ENCODE assay signal across 9 cellular contexts in the genomic region with DNA sequence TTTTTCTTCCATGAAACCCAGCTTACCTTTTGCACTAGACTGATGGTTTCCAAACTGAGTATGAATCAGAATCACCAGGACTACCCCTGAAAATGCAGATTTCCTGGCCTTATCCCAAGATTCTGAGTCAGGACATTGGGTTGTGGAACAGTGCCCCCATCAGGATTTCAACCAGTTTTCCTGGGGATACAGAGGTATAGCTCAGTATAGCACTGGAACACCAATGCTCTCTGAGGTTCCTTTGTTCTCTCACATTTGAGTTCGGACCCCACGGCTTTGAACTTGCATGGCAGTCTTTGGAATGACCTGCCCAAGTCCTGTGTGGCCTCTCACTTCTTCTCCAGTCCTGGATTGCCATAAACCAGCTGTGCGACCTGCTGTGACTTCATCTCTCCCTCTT. TPM values are rescaled to one million over a fixed set of nuclear protein-coding genes. Genes with fewer than 3 reads are reported as not detected.
A peak's percentile ranks its signal among the peaks of the same experiment; 100 is the strongest.
DNase-seq lines count a peak whose midpoint lies in the region; ATAC-seq, FAIRE-seq and TF ChIP-seq lines count a peak whose summit lies in the region.
"Had no signal": no experiment of that assay in that cellular context is flagged by ENCODE, and none has a peak within 500 bp of the region (broad histone marks: within the 10 kb centered on the region; RNA-seq: fewer than 3 reads in every experiment).

No MANE protein-coding gene starts in this region.

- H3K4me1 ChIP-seq in breast epithelium (no peaks in the 10 kb centered on the region), keratinocyte (ENCODE audit: control insufficient read depth, extremely low read depth, insufficient read depth, low read length) (peaks cover under 1% of the 10 kb centered on the region), aorta (ENCODE audit: control insufficient read depth in 1 of 2, insufficient read depth in 2 of 2, low read length in 2 of 2) (peaks cover 0 to 1% of the 10 kb centered on the region in 2 donors)

- H3K27me3 Mint-ChIP-seq in MCF 10A (ENCODE audit: insufficient read depth, unreplicated experiment) (no peaks in the 10 kb centered on the region), chondrocyte (ENCODE audit: low read depth) (no peaks in the 10 kb centered on the region)
- peaks cover 41% of the 10 kb centered on the region for H3K27me3 Mint-ChIP-seq in activated CD8-positive, alpha-beta memory T cell treated with anti-CD3 and anti-CD28 coated beads, Interleukin-2, amount 10 ng/mL, durations not matched to agents 7 days and 5 days

- H2AFZ ChIP-seq in keratinocyte (ENCODE audit: control insufficient read depth, low read length), result no peak overlapping the region

- peak; percentile 46 for FAIRE-seq in keratinocyte (lab: Jason Lieb, UNC)

- H3K27ac ChIP-seq in breast epithelium (no peak overlapping the region), keratinocyte (ENCODE audit: control insufficient read depth, insufficient read depth, low read length) (no peak overlapping the region), aorta (ENCODE audit: low read depth in 1 of 2, low read length in 2 of 2) (no peak overlapping the region)

- 63 to 64% methylated on average over 3 of the region's 3 CpGs for WGBS in aorta, 2 donors

- no peaks in the 10 kb centered on the region for H3K9me3 Mint-ChIP-seq in MCF 10A (ENCODE audit: unreplicated experiment)
- H3K9me3 Mint-ChIP-seq in chondrocyte (ENCODE audit: low read depth), result no peaks in the 10 kb centered on the region
- no peaks in the 10 kb centered on the region for H3K9me3 Mint-ChIP-seq in activated CD8-positive, alpha-beta memory T cell treated with anti-CD3 and anti-CD28 coated beads, Interleukin-2, amount 10 ng/mL, durations not matched to agents 7 days and 5 days (ENCODE audit: low read depth)

- H3K4me3 Mint-ChIP-seq in MCF 10A (ENCODE audit: unreplicated experiment) (no peak overlapping the region), chondrocyte (ENCODE audit: unreplicated experiment) (no peak overlapping the region)
- H3K4me3 Mint-ChIP-seq in activated CD8-positive, alpha-beta memory T cell treated with anti-CD3 and anti-CD28 coated beads, Interleukin-2, amount 10 ng/mL, durations not matched to agents 7 days and 5 days, result no peak overlapping the region

- ATAC-seq in aorta (ENCODE audit: low FRiP score), result peak; percentile 82
- ATAC-seq in activated CD8-positive, alpha-beta memory T cell treated with anti-CD3 and anti-CD28 coated beads, Interleukin-2, amount 10 ng/mL, durations not matched to agents 7 days and 5 days, result no peak

- POLR2A ChIA-PET in MCF 10A (lab: Yijun Ruan, JAX), result no interaction called here

- H3K79me2 ChIP-seq in keratinocyte (ENCODE audit: control insufficient read depth, insufficient read depth, low read length), result no peaks in the 10 kb centered on the region

- H3K4me3 ChIP-seq in breast epithelium (no peak overlapping the region), keratinocyte (ENCODE audit: control insufficient read depth in 2 of 3, extremely low read depth in 1 of 3, insufficient read depth in 2 of 3, low read depth in 1 of 3, low read length in 3 of 3) (no peak overlapping the region), aorta (ENCODE audit: low read length in 2 of 2) (no peak overlapping the region)

- no peaks in the 10 kb centered on the region for H3K36me3 ChIP-seq in breast epithelium
- no peaks in the 10 kb centered on the region for H3K36me3 ChIP-seq in keratinocyte (ENCODE audit: control insufficient read depth in 2 of 2, extremely low read depth in 1 of 2, insufficient read depth in 2 of 2, low read length in 2 of 2)
- no peaks in the 10 kb centered on the region for H3K36me3 ChIP-seq in aorta (ENCODE audit: control insufficient read depth in 1 of 2, insufficient read depth in 2 of 2, low read length in 1 of 2)

- no peak overlapping the region for H3K9ac ChIP-seq in keratinocyte (ENCODE audit: control insufficient read depth, extremely low read depth, insufficient read depth, low read length)

- peak; percentile 32 for TF ChIP-seq CTCF in MCF 10A (IDR thresholded peaks at IDR 0.05; ENCODE audit: unreplicated experiment)
- TF ChIP-seq CTCF in breast epithelium (IDR thresholded peaks at IDR 0.05), result no peak
- peak; percentile 72 for TF ChIP-seq CTCF in chondrocyte (IDR thresholded peaks at IDR 0.05)
- peak; percentile 44 to 66 (median 54) for TF ChIP-seq CTCF in keratinocyte (optimal IDR thresholded peaks at IDR 0.05 in 1 of 3, IDR thresholded peaks at IDR 0.05 in 1 of 3, conservative IDR thresholded peaks at IDR 0.05 in 1 of 3; ENCODE audit: extremely low read depth in 1 of 3, insufficient read depth in 2 of 3, low read length in 3 of 3)

- H3K9me1 ChIP-seq in keratinocyte (ENCODE audit: control insufficient read depth, extremely low read depth, insufficient read depth, low read length), result no peaks in the 10 kb centered on the region

- H3K27me3 ChIP-seq in breast epithelium, result no peaks in the 10 kb centered on the region
- H3K27me3 ChIP-seq in keratinocyte (ENCODE audit: control insufficient read depth, extremely low read depth, insufficient read depth, low read length), result no peaks in the 10 kb centered on the region
- no peaks in the 10 kb centered on the region for H3K27me3 ChIP-seq in aorta (ENCODE audit: control insufficient read depth in 1 of 2, insufficient read depth in 2 of 2, low read length in 1 of 2)

- H3K4me2 ChIP-seq in keratinocyte (ENCODE audit: control insufficient read depth, extremely low read depth, insufficient read depth, low read depth, low read length), result no peak overlapping the region

- CTCF ChIA-PET in MCF 10A (lab: Yijun Ruan, JAX), result interaction anchor here (0.6 to 1.3 kb wide), 7 partner anchors 13 to 139 kb away, joined by 3 to 13 read pairs (median 4); partner anchors contain the start of gene CCL8
- CTCF ChIA-PET in activated CD8-positive, alpha-beta memory T cell treated with anti-CD3 and anti-CD28 coated beads, Interleukin-2, amount 10 ng/mL, durations not matched to agents 7 days and 5 days (lab: Charles Lee), result interaction anchor here (1.3 kb wide), 1 partner anchor 105 kb away, joined by 6 read pairs; no protein-coding TSS in a partner anchor

- H4K20me1 ChIP-seq in keratinocyte (ENCODE audit: control insufficient read depth, extremely low read depth, insufficient read depth, low read length), result no peaks in the 10 kb centered on the region

- BruUV-seq in MCF 10A (replicated peaks; lab: Mats Ljungman, UMichigan), result no TSS peak

- TF ChIP-seq POLR2A in breast epithelium (IDR thresholded peaks at IDR 0.05), result no peak

- peak; percentile 3 for DNase-seq in MCF 10A (ENCODE audit: unreplicated experiment)
- no peak for DNase-seq in breast epithelium (ENCODE audit: low spot score in 2 of 2)
- no peak for DNase-seq in chondrocyte (ENCODE audit: low spot score)
- no peak for DNase-seq in keratinocyte (ENCODE audit: low read depth, low spot score)
- no peak for DNase-seq in aorta
- DNase-seq in activated CD8-positive, alpha-beta memory T cell treated with anti-CD3 and anti-CD28 coated beads, Interleukin-2, amount 10 ng/mL, durations not matched to agents 7 days and 5 days, result no peak
- DNase-seq in HuH-7 (ENCODE audit: low spot score), result no peak
- DNase-seq in activated naive CD4-positive, alpha-beta T cell treated with Interleukin-2 at 50 U/mL for 16 hours, result no peak
- DNase-seq: NCI-H2171 treated with DMSO at 0.1 percent for 48 hours had no signal

- peaks cover 5% of the 10 kb centered on the region for H3K4me1 Mint-ChIP-seq in MCF 10A (ENCODE audit: insufficient read depth, unreplicated experiment)
- H3K4me1 Mint-ChIP-seq in chondrocyte (ENCODE audit: low read depth), result peaks cover 14% of the 10 kb centered on the region
- peaks cover 23% of the 10 kb centered on the region for H3K4me1 Mint-ChIP-seq in activated CD8-positive, alpha-beta memory T cell treated with anti-CD3 and anti-CD28 coated beads, Interleukin-2, amount 10 ng/mL, durations not matched to agents 7 days and 5 days

- intact Hi-C loops in MCF 10A (cut with micrococcal nuclease) (loop anchor here (1.0 kb wide), 2 partner anchors 55 to 106 kb away; no protein-coding TSS in a partner anchor), breast epithelium (cut with DNase I; ENCODE audit: low total_unique reads) (no loop called here), aorta (cut with DNase I) (loop anchor here (2.0 to 5.0 kb wide), 3 partner anchors 59 to 106 kb away; no protein-coding TSS in a partner anchor)

- H3K27ac Mint-ChIP-seq in MCF 10A (ENCODE audit: low read depth, unreplicated experiment) (no peak overlapping the region), chondrocyte (ENCODE audit: unreplicated experiment) (no peak overlapping the region)
- no peak overlapping the region for H3K27ac Mint-ChIP-seq in activated CD8-positive, alpha-beta memory T cell treated with anti-CD3 and anti-CD28 coated beads, Interleukin-2, amount 10 ng/mL, durations not matched to agents 7 days and 5 days

- no peaks in the 10 kb centered on the region for H3K36me3 Mint-ChIP-seq in MCF 10A (ENCODE audit: insufficient read depth, unreplicated experiment)
- no peaks in the 10 kb centered on the region for H3K36me3 Mint-ChIP-seq in chondrocyte (ENCODE audit: low read depth)
- no peaks in the 10 kb centered on the region for H3K36me3 Mint-ChIP-seq in activated CD8-positive, alpha-beta memory T cell treated with anti-CD3 and anti-CD28 coated beads, Interleukin-2, amount 10 ng/mL, durations not matched to agents 7 days and 5 days

- H3K9me3 ChIP-seq in breast epithelium (no peaks in the 10 kb centered on the region), keratinocyte (ENCODE audit: control insufficient read depth, low read depth, low read length) (no peaks in the 10 kb centered on the region), aorta (ENCODE audit: control insufficient read depth, low read length) (no peaks in the 10 kb centered on the region)

- dilution Hi-C loops in keratinocyte (cut with MboI; ENCODE audit: extremely low pct_ligation_motif_present, low sequenced_read_pairs), result no loop called here

RNA-seq across cellular contexts. Expression of gene CCL8, which starts 12.8 kb away (rescaled TPM):
- not detected in 2 replicates for total RNA-seq in MCF 10A (2022)
- 1 to 10 TPM in 1 of 3 donors, under 1 TPM in 2; 0.66 to 2.6 (median 0.88) TPM for total RNA-seq in breast epithelium
- total RNA-seq in chondrocyte, result not detected in 3 replicates
- not detected in 3 replicates for polyA plus RNA-seq in keratinocyte
- not detected for polyA plus RNA-seq in keratinocyte (2011; ENCODE audit: low read depth)
- polyA plus RNA-seq in keratinocyte (2011; cell fraction: cytosol; rRNA removed), result not detected in 2 replicates
- not detected in 2 replicates for polyA plus RNA-seq in keratinocyte (2011; cell fraction: nucleus; rRNA removed)
- not detected in 2 replicates for polyA plus RNA-seq in keratinocyte (2012; ENCODE audit: low replicate concordance)
- polyA minus RNA-seq in keratinocyte, result not detected in 3 replicates
- polyA minus RNA-seq in keratinocyte (2011; cell fraction: cytosol; rRNA and poly(A)+ RNA removed), result not detected
- not detected in 2 replicates for polyA minus RNA-seq in keratinocyte (2011; cell fraction: nucleus; rRNA and poly(A)+ RNA removed)
- 1 to 10 TPM; 3.6 to 4.5 TPM for total RNA-seq in aorta
- polyA plus RNA-seq in aorta, result 1 to 10 TPM; 1.9 to 6.6 TPM
- total RNA-seq in activated CD8-positive, alpha-beta memory T cell treated with anti-CD3 and anti-CD28 coated beads, Interleukin-2, amount 10 ng/mL, durations not matched to agents 7 days and 5 days, result not detected

RNA-seq across cellular contexts. Expression of gene CCL11, which starts 20.9 kb away (rescaled TPM):
- total RNA-seq in MCF 10A (2022), result not detected in 2 replicates
- total RNA-seq in breast epithelium, result under 1 TPM in 1 of 3 donors, not detected in 2; 0.29 TPM
- total RNA-seq in chondrocyte, result not detected in 3 replicates
- not detected in 3 replicates for polyA plus RNA-seq in keratinocyte
- not detected for polyA plus RNA-seq in keratinocyte (2011; ENCODE audit: low read depth)
- polyA plus RNA-seq in keratinocyte (2011; cell fraction: cytosol; rRNA removed), result not detected in 2 replicates
- polyA plus RNA-seq in keratinocyte (2011; cell fraction: nucleus; rRNA removed), result not detected in 2 replicates
- not detected in 2 replicates for polyA plus RNA-seq in keratinocyte (2012; ENCODE audit: low replicate concordance)
- not detected in 3 replicates for polyA minus RNA-seq in keratinocyte
- polyA minus RNA-seq in keratinocyte (2011; cell fraction: cytosol; rRNA and poly(A)+ RNA removed), result not detected
- polyA minus RNA-seq in keratinocyte (2011; cell fraction: nucleus; rRNA and poly(A)+ RNA removed), result not detected in 2 replicates
- total RNA-seq in aorta, result not detected
- not detected for polyA plus RNA-seq in aorta
- not detected for total RNA-seq in activated CD8-positive, alpha-beta memory T cell treated with anti-CD3 and anti-CD28 coated beads, Interleukin-2, amount 10 ng/mL, durations not matched to agents 7 days and 5 days

RNA-seq across cellular contexts. Expression of gene CCL7, which starts 36.4 kb away (rescaled TPM):
- total RNA-seq in MCF 10A (2022), result not detected in 2 replicates
- not detected for total RNA-seq in breast epithelium
- not detected in 3 replicates for total RNA-seq in chondrocyte
- not detected in 3 replicates for polyA plus RNA-seq in keratinocyte
- polyA plus RNA-seq in keratinocyte (2011; ENCODE audit: low read depth), result not detected
- polyA plus RNA-seq in keratinocyte (2011; cell fraction: cytosol; rRNA removed), result not detected in 2 replicates
- polyA plus RNA-seq in keratinocyte (2011; cell fraction: nucleus; rRNA removed), result not detected in 2 replicates
- polyA plus RNA-seq in keratinocyte (2012; ENCODE audit: low replicate concordance), result not detected in 2 replicates
- not detected in 3 replicates for polyA minus RNA-seq in keratinocyte
- polyA minus RNA-seq in keratinocyte (2011; cell fraction: cytosol; rRNA and poly(A)+ RNA removed), result not detected
- polyA minus RNA-seq in keratinocyte (2011; cell fraction: nucleus; rRNA and poly(A)+ RNA removed), result not detected in 2 replicates
- total RNA-seq in aorta, result not detected
- polyA plus RNA-seq in aorta, result not detected
- total RNA-seq in activated CD8-positive, alpha-beta memory T cell treated with anti-CD3 and anti-CD28 coated beads, Interleukin-2, amount 10 ng/mL, durations not matched to agents 7 days and 5 days, result not detected

RNA-seq across cellular contexts. Expression of gene CCL13, which starts 49.8 kb away (rescaled TPM):
- not detected in 2 replicates for total RNA-seq in MCF 10A (2022)
- 1 to 10 TPM; 1.0 to 4.3 (median 2.0) TPM for total RNA-seq in breast epithelium
- total RNA-seq in chondrocyte, result not detected in 3 replicates
- not detected in 3 replicates for polyA plus RNA-seq in keratinocyte
- polyA plus RNA-seq in keratinocyte (2011; ENCODE audit: low read depth), result not detected
- polyA plus RNA-seq in keratinocyte (2011; cell fraction: cytosol; rRNA removed), result not detected in 2 replicates
- polyA plus RNA-seq in keratinocyte (2011; cell fraction: nucleus; rRNA removed), result not detected in 2 replicates
- polyA plus RNA-seq in keratinocyte (2012; ENCODE audit: low replicate concordance), result not detected in 2 replicates
- not detected in 3 replicates for polyA minus RNA-seq in keratinocyte
- polyA minus RNA-seq in keratinocyte (2011; cell fraction: cytosol; rRNA and poly(A)+ RNA removed), result not detected
- not detected in 2 replicates for polyA minus RNA-seq in keratinocyte (2011; cell fraction: nucleus; rRNA and poly(A)+ RNA removed)
- total RNA-seq in aorta, result 10 to 100 TPM in 1 of 2 donors, 1 to 10 TPM in 1; 5.4 to 10.4 TPM
- 1 to 10 TPM in 1 of 2 donors, not detected in 1; 1.1 TPM for polyA plus RNA-seq in aorta
- not detected for total RNA-seq in activated CD8-positive, alpha-beta memory T cell treated with anti-CD3 and anti-CD28 coated beads, Interleukin-2, amount 10 ng/mL, durations not matched to agents 7 days and 5 days

RNA-seq across cellular contexts. Expression of gene CCL2, which starts 51.4 kb away (rescaled TPM):
- total RNA-seq in MCF 10A (2022) (0.59 and 1.0 TPM in 2 replicates), breast epithelium (10 to 100 TPM in 2 of 3 donors, 1 to 10 TPM in 1; 7.4 to 64.4 (median 26.5) TPM), chondrocyte (15.4 to 42.1 TPM (median 36.6 TPM) in 3 replicates), aorta (100 to 1,000 TPM; 114 to 237 TPM)
- polyA plus RNA-seq in keratinocyte (0.24 to 0.49 TPM in 2 of 3 replicates, not detected in the other), aorta (100 to 1,000 TPM; 199 to 553 TPM)
- polyA plus RNA-seq in keratinocyte (2011; ENCODE audit: low read depth), result not detected
- polyA plus RNA-seq in keratinocyte (2011; cell fraction: cytosol; rRNA removed), result 0.16 and 0.18 TPM in 2 replicates
- 0.34 TPM in 1 of 2 replicates, not detected in the other for polyA plus RNA-seq in keratinocyte (2011; cell fraction: nucleus; rRNA removed)
- polyA plus RNA-seq in keratinocyte (2012; ENCODE audit: low replicate concordance), result 0.16 TPM in 1 of 2 replicates, not detected in the other
- polyA minus RNA-seq in keratinocyte, result not detected in 3 replicates
- not detected for polyA minus RNA-seq in keratinocyte (2011; cell fraction: cytosol; rRNA and poly(A)+ RNA removed)
- polyA minus RNA-seq in keratinocyte (2011; cell fraction: nucleus; rRNA and poly(A)+ RNA removed), result not detected in 2 replicates
- total RNA-seq in activated CD8-positive, alpha-beta memory T cell treated with anti-CD3 and anti-CD28 coated beads, Interleukin-2, amount 10 ng/mL, durations not matched to agents 7 days and 5 days, result under 1 TPM in 1 of 2 experiments, not detected in 1; 0.73 TPM

Comparison
In these comparisons a context has a peak if more than half of its experiments do, and no peak if none do; other contexts are left out.
1. CTCF ChIP-seq: peak in MCF 10A (single experiment), chondrocyte (single experiment) and keratinocyte (3 of 3); none in breast epithelium (0 of 3).